In genomic region chr2:224381913-224382647, GRCh38 we compare ENCODE assay signal across 2 cellular contexts.
TF ChIP-seq lines count a peak whose summit lies in the region.

No MANE protein-coding gene starts in this region.

TF ChIP-seq in SK-N-SH treated with all-trans-retinoic acid at 6 μM for 48 hours, 23 proteins besides CTCF, POLR2A, EP300 and RAD21 (continued from another document):
- TF ChIP-seq TSHZ2 (CRISPR knock-in tag; IDR thresholded peaks at IDR 0.05) (no peak), BACH2 (CRISPR knock-in tag; IDR thresholded peaks at IDR 0.05; ENCODE audit: borderline replicate concordance) (no peak)
- TF ChIP-seq, protein P1, sequence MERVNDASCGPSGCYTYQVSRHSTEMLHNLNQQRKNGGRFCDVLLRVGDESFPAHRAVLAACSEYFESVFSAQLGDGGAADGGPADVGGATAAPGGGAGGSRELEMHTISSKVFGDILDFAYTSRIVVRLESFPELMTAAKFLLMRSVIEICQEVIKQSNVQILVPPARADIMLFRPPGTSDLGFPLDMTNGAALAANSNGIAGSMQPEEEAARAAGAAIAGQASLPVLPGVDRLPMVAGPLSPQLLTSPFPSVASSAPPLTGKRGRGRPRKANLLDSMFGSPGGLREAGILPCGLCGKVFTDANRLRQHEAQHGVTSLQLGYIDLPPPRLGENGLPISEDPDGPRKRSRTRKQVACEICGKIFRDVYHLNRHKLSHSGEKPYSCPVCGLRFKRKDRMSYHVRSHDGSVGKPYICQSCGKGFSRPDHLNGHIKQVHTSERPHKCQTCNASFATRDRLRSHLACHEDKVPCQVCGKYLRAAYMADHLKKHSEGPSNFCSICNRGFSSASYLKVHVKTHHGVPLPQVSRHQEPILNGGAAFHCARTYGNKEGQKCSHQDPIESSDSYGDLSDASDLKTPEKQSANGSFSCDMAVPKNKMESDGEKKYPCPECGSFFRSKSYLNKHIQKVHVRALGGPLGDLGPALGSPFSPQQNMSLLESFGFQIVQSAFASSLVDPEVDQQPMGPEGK (CRISPR knock-in tag; IDR thresholded peaks at IDR 0.05; ENCODE audit: borderline replicate concordance), result no peak

TF ChIP-seq in SK-N-SH, 30 proteins besides CTCF, POLR2A, EP300 and RAD21 (continued from another document):
- no peak for TF ChIP-seq FOSL2 (IDR thresholded peaks at IDR 0.05; ENCODE audit: borderline replicate concordance, low read depth)
- TF ChIP-seq IRF3 (IDR thresholded peaks at IDR 0.05; ENCODE audit: low read depth, low read length), result no peak
